In the genomic region with DNA sequence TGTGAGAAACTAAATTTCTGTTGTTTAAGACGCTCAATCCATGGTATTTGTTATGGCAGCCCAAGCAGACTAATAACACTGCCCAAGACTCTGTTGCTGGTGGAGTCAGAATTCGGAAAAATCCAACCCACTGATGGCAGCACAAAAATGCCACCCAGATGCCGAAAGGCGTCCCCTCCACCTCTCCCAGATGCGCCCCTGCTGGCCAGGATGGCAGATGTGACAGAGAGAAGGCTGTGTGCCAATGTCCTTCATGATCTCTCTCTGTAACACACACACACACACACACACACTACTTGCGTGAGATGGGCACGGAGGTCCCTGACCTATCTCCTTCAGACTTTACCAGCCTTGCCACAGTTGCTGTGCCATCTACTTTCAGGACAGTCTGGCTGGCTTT, we compare ENCODE assay signal across 33 cellular contexts. TPM values are rescaled to one million over a fixed set of nuclear protein-coding genes. Genes with fewer than 3 reads are reported as not detected.
DNase-seq lines count a peak whose midpoint lies in the region; ATAC-seq and TF ChIP-seq lines count a peak whose summit lies in the region.
"Had no signal": no experiment of that assay in that cellular context is flagged by ENCODE, and none has a peak within 500 bp of the region (broad histone marks: within the 10 kb centered on the region; RNA-seq: fewer than 3 reads in every experiment).

No MANE protein-coding gene starts in this region.

- TF ChIP-seq POLR2A in uterus (IDR thresholded peaks at IDR 0.05), result no peak

- H3K27ac Mint-ChIP-seq in GM23338 (no peak overlapping the region), WTC11 (no peak overlapping the region)
- H3K27ac Mint-ChIP-seq: activated CD4-positive, alpha-beta memory T cell treated with anti-CD3 and anti-CD28 coated beads for 36 hours; activated naive CD4-positive, alpha-beta T cell treated with anti-CD3 and anti-CD28 coated beads for 36 hours; activated T-helper 1 cell treated with anti-CD3 and anti-CD28 coated beads, Interleukin-12 subunit alpha, Interleukin-12 subunit beta, Interleukin-2, Interleukin-4 antibody, amounts not matched to agents 30 ng/mL and 10 ng/mL and 1 ng/mL, durations not matched to agents 14 hours and 24 hours and 36 hours; brain; CD4-positive, alpha-beta T cell; memory B cell; T-helper 1 cell treated with Interleukin-12 subunit alpha and Interleukin-12 subunit beta and Interleukin-4 antibody, amounts not matched to agents 30 μg/mL and 1 μg/mL, for 36 hours had no signal

- no peak overlapping the region for H2AFZ ChIP-seq in GM23338

- no peaks in the 10 kb centered on the region; the same call in 1 of the 3 replicates for H3K4me1 Mint-ChIP-seq in GM23338
- H3K4me1 Mint-ChIP-seq in WTC11, result no peaks in the 10 kb centered on the region
- H3K4me1 Mint-ChIP-seq: brain, memory B cell had no signal

- H3K27ac ChIP-seq in GM23338 (ENCODE audit: low read depth), result no peak overlapping the region
- H3K27ac ChIP-seq in uterus, result no peak overlapping the region
- H3K27ac ChIP-seq: adrenal gland, esophagus muscularis mucosa, left lung, sigmoid colon, tibial artery had no signal

- no peaks in the 10 kb centered on the region; the same call in 2 of the 3 replicates for H3K9me3 Mint-ChIP-seq in GM23338
- H3K9me3 Mint-ChIP-seq in WTC11, result peaks cover 9% of the 10 kb centered on the region
- H3K9me3 Mint-ChIP-seq: activated CD4-positive, alpha-beta memory T cell treated with anti-CD3 and anti-CD28 coated beads for 36 hours; activated naive CD4-positive, alpha-beta T cell treated with anti-CD3 and anti-CD28 coated beads for 36 hours; activated T-helper 1 cell treated with anti-CD3 and anti-CD28 coated beads, Interleukin-12 subunit alpha, Interleukin-12 subunit beta, Interleukin-2, Interleukin-4 antibody, amounts not matched to agents 30 ng/mL and 10 ng/mL and 1 ng/mL, durations not matched to agents 14 hours and 24 hours and 36 hours; CD4-positive, alpha-beta T cell; memory B cell; T-helper 1 cell treated with Interleukin-12 subunit alpha and Interleukin-12 subunit beta and Interleukin-4 antibody, amounts not matched to agents 30 μg/mL and 1 μg/mL, for 36 hours had no signal

- TF ChIP-seq CTCF in GM23338 (conservative IDR thresholded peaks at IDR 0.05; ENCODE audit: low read depth in 2 of 2) (peak; percentile 41 to 49), WTC11 (IDR thresholded peaks at IDR 0.05) (no peak), uterus (IDR thresholded peaks at IDR 0.05) (no peak)

- H3K27me3 ChIP-seq in GM23338 (ENCODE audit: insufficient read depth), result no peaks in the 10 kb centered on the region
- H3K27me3 ChIP-seq in uterus, result no peaks in the 10 kb centered on the region
- H3K27me3 ChIP-seq: adrenal gland, esophagus muscularis mucosa, left lung, MG63, sigmoid colon, tibial artery had no signal

- no peaks in the 10 kb centered on the region for H3K79me2 ChIP-seq in GM23338 (replicated peaks; ENCODE audit: insufficient read depth)

- no peaks in the 10 kb centered on the region for H3K36me3 ChIP-seq in GM23338 (ENCODE audit: insufficient read depth)
- no peaks in the 10 kb centered on the region for H3K36me3 ChIP-seq in uterus
- H3K36me3 ChIP-seq: adrenal gland, esophagus muscularis mucosa, left lung, MG63, sigmoid colon, tibial artery had no signal

- DNase-seq in DMS53 (lab: John Stamatoyannopoulos, UW), result peak; percentile 4
- DNase-seq in DMS53 treated with DMSO at 0.1 percent for 48 hours (lab: John Stamatoyannopoulos, UW; ENCODE audit: unreplicated experiment), result no peak
- DNase-seq in GM23338 (ENCODE audit: low spot score), result peak; percentile 35
- peak; percentile 32 for DNase-seq in WTC11 (ENCODE audit: low spot score)
- DNase-seq in posterior vena cava (ENCODE audit: low spot score), result peak; percentile 51
- DNase-seq in occipital lobe (lab: John Stamatoyannopoulos, UW), result no peak
- no peak for DNase-seq in OCI-M2 (lab: John Stamatoyannopoulos, UW; ENCODE audit: unreplicated experiment)
- no peak for DNase-seq in uterus
- DNase-seq: 8988T; activated CD4-positive, alpha-beta memory T cell treated with anti-CD3 and anti-CD28 coated beads for 36 hours; activated CD8-positive, alpha-beta memory T cell treated with anti-CD3 and anti-CD28 coated beads, Interleukin-2, amount 50 U/mL, for 48 hours; activated naive CD4-positive, alpha-beta T cell treated with anti-CD3 and anti-CD28 coated beads for 36 hours; adrenal gland; CD4-positive, alpha-beta T cell; foreskin fibroblast; islet precursor cell; KG1; left lung; MG63; NCI-H1105; NCI-H2029; NCI-H510A treated with DMSO at 0.1 percent for 48 hours; OCI-M1; sigmoid colon; stimulated activated CD4-positive, alpha-beta T cell treated with anti-CD3 and anti-CD28 coated beads, Interleukin-4, amount 100 ng/mL, for 24 hours; tibial artery had no signal

- H4K20me1 ChIP-seq in GM23338 (replicated peaks; ENCODE audit: insufficient read depth), result no peaks in the 10 kb centered on the region

- ATAC-seq in GM23338, result no peak
- ATAC-seq in WTC11, result peak; percentile 81
- ATAC-seq: activated CD4-positive, CD25-positive, alpha-beta regulatory T cell treated with anti-CD3 and anti-CD28 coated beads, Interleukin-2, amount 50 U/mL, for 24 hours; left lung; SK-N-SH treated with all-trans-retinoic acid at 6 μM for 48 hours had no signal

- H3K4me2 ChIP-seq in GM23338, result no peak overlapping the region

- H3K4me3 Mint-ChIP-seq in GM23338 (no peak overlapping the region), WTC11 (no peak overlapping the region)
- H3K4me3 Mint-ChIP-seq: activated CD4-positive, alpha-beta memory T cell treated with anti-CD3 and anti-CD28 coated beads for 36 hours; activated naive CD4-positive, alpha-beta T cell treated with anti-CD3 and anti-CD28 coated beads for 36 hours; activated T-helper 1 cell treated with anti-CD3 and anti-CD28 coated beads, Interleukin-12 subunit alpha, Interleukin-12 subunit beta, Interleukin-2, Interleukin-4 antibody, amounts not matched to agents 30 ng/mL and 10 ng/mL and 1 ng/mL, durations not matched to agents 14 hours and 24 hours and 36 hours; brain; CD4-positive, alpha-beta T cell; memory B cell; T-helper 1 cell treated with Interleukin-12 subunit alpha and Interleukin-12 subunit beta and Interleukin-4 antibody, amounts not matched to agents 30 μg/mL and 1 μg/mL, for 36 hours had no signal

- H3K27me3 Mint-ChIP-seq in GM23338 (ENCODE audit: insufficient read depth, low read depth, poor library complexity), result peaks cover 5% of the 10 kb centered on the region
- no peaks in the 10 kb centered on the region for H3K27me3 Mint-ChIP-seq in WTC11 (ENCODE audit: low read depth)
- H3K27me3 Mint-ChIP-seq: activated CD4-positive, alpha-beta memory T cell treated with anti-CD3 and anti-CD28 coated beads for 36 hours; CD4-positive, alpha-beta T cell had no signal

- POLR2A ChIA-PET in WTC11 (lab: Charles Lee), result no interaction called here

- no peak overlapping the region for H3K4me3 ChIP-seq in GM23338
- H3K4me3 ChIP-seq in uterus, result no peak overlapping the region
- H3K4me3 ChIP-seq: adrenal gland, esophagus muscularis mucosa, left lung, MG63, sigmoid colon, tibial artery had no signal

- H3K36me3 Mint-ChIP-seq in GM23338 (ENCODE audit: low read depth), result no peaks in the 10 kb centered on the region
- no peaks in the 10 kb centered on the region for H3K36me3 Mint-ChIP-seq in WTC11
- H3K36me3 Mint-ChIP-seq: activated CD4-positive, alpha-beta memory T cell treated with anti-CD3 and anti-CD28 coated beads for 36 hours; brain; memory B cell had no signal

- no peaks in the 10 kb centered on the region for H3K9me2 ChIP-seq in GM23338 (ENCODE audit: insufficient read depth)

- intact Hi-C loops in posterior vena cava (cut with DNase I), result no loop called here
- intact Hi-C loops in uterus (cut with DNase I; ENCODE audit: low total_unique reads), result no loop called here

- no peaks in the 10 kb centered on the region for H3K9me3 ChIP-seq in uterus
- H3K9me3 ChIP-seq: adrenal gland, esophagus muscularis mucosa, left lung, MG63, sigmoid colon, tibial artery had no signal

- CTCF ChIA-PET in WTC11 (lab: Charles Lee), result no interaction called here

- H3F3A ChIP-seq in GM23338 (replicated peaks; ENCODE audit: low read depth), result no peaks in the 10 kb centered on the region

- H3K4me1 ChIP-seq in GM23338 (ENCODE audit: insufficient read depth), result no peaks in the 10 kb centered on the region
- no peaks in the 10 kb centered on the region for H3K4me1 ChIP-seq in uterus
- H3K4me1 ChIP-seq: adrenal gland, esophagus muscularis mucosa, left lung, sigmoid colon, tibial artery had no signal

TF ChIP-seq in GM23338, 12 proteins besides CTCF, POLR2A, EP300 and RAD21 (continues in another document):
- TF ChIP-seq NANOG (IDR thresholded peaks at IDR 0.05; ENCODE audit: borderline replicate concordance), result no peak
- no peak for TF ChIP-seq POLR2AphosphoS5 (IDR thresholded peaks at IDR 0.05; ENCODE audit: low read depth)
- no peak for TF ChIP-seq EZH2 (IDR thresholded peaks at IDR 0.05; ENCODE audit: low read depth, unreplicated experiment)

TF ChIP-seq in WTC11, 78 proteins besides CTCF, POLR2A, EP300 and RAD21 (continues in another document):
- TF ChIP-seq ESRRA (CRISPR knock-in tag; IDR thresholded peaks at IDR 0.05; ENCODE audit: borderline replicate concordance) (no peak), RORB (CRISPR knock-in tag; IDR thresholded peaks at IDR 0.05) (no peak), ZNF263 (CRISPR knock-in tag; IDR thresholded peaks at IDR 0.05; ENCODE audit: low read depth) (no peak), E2F5 (CRISPR knock-in tag; IDR thresholded peaks at IDR 0.05) (no peak)

RNA-seq across cellular contexts. Expression of gene LYSMD4, which starts 10.9 kb away (rescaled TPM):
- total RNA-seq in GM23338 (2014; rRNA removed; shearing (Covaris generic)), result 20.9 and 23.8 TPM in 2 replicates
- 7.5 and 9.8 TPM in 2 replicates for polyA plus RNA-seq in GM23338 (2016; fragmentation: Nextera tagmentation; extraction: Ambion mirVana)
- total RNA-seq in WTC11 (2021) (14.1 to 15.3 TPM (median 14.9 TPM) in 3 replicates), posterior vena cava (1 to 10 TPM; 6.8 to 7.5 TPM), occipital lobe (23.9 TPM), uterus (10 to 100 TPM in 2 of 4 donors, 1 to 10 TPM in 2; 6.5 to 26.8 (median 13.3) TPM)

Comparison
In these comparisons a context has a peak if more than half of its experiments do, and no peak if none do; other contexts are left out.
1. DNase-seq: peak in DMS53 (single experiment), GM23338 (single experiment), WTC11 (single experiment) and posterior vena cava (single experiment); none in DMS53 treated with DMSO at 0.1 percent for 48 hours (single experiment), occipital lobe (single experiment), OCI-M2 (single experiment) and uterus (0 of 2).
2. CTCF ChIP-seq: peak in GM23338 (2 of 2); none in WTC11 (single experiment) and uterus (0 of 4).